9 cellular contexts compared by ENCODE assay signal in the genomic region with DNA sequence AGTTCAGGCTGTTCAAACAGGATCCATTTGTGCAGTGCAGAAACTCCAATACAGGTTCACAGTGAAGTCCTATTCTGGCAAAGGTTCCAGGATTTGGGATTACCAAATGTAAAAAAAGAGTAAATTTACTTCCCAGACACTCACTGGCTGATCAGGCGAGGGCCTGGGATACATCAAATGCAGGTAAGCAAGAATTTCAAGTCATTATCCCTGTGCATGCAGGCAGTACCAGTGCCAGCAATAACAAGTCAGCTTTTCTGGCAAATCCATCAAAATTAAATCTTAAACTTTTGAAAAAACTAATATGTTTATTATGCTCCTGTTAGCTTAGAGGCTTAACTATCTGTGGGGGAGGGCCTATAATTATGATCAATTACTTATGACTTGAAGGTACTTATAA. TPM values are rescaled to one million over a fixed set of nuclear protein-coding genes. Genes with fewer than 3 reads are reported as not detected.
DNase-seq lines count a peak whose midpoint lies in the region; ATAC-seq and TF ChIP-seq lines count a peak whose summit lies in the region.
"Had no signal": no experiment of that assay in that cellular context is flagged by ENCODE, and none has a peak within 500 bp of the region (broad histone marks: within the 10 kb centered on the region; RNA-seq: fewer than 3 reads in every experiment).

No MANE protein-coding gene starts in this region.

- H3K27ac ChIP-seq in KMS-11 = peak overlapping the region; percentile 93; the same call in 1 of the 2 replicates
- no peak overlapping the region for H3K27ac ChIP-seq in caudate nucleus (ENCODE audit: low read depth, low read length)

- no peak overlapping the region for H3K4me3 ChIP-seq in KMS-11 (IDR thresholded peaks at IDR 0.05; ENCODE audit: insufficient read depth, low read depth, low read length)

- H3K4me1 Mint-ChIP-seq in T-helper 1 cell treated with Interleukin-12 subunit alpha and Interleukin-12 subunit beta and Interleukin-4 antibody, amounts not matched to agents 30 μg/mL and 1 μg/mL, for 36 hours (ENCODE audit: low read depth) = peaks cover 55% of the 10 kb centered on the region
- peaks cover 53% of the 10 kb centered on the region for H3K4me1 Mint-ChIP-seq in activated naive CD8-positive, alpha-beta T cell treated with anti-CD3 and anti-CD28 coated beads, Interleukin-2, amount 10 ng/mL, durations not matched to agents 7 days and 5 days
- H3K4me1 Mint-ChIP-seq in osteocyte (ENCODE audit: unreplicated experiment) = peaks cover 65% of the 10 kb centered on the region

- DNase-seq in T-helper 1 cell = no peak
- no peak for DNase-seq in activated naive CD8-positive, alpha-beta T cell treated with anti-CD3 and anti-CD28 coated beads, Interleukin-2, amount 10 ng/mL, durations not matched to agents 7 days and 5 days
- no peak for DNase-seq in osteocyte (ENCODE audit: extremely low spot score, unreplicated experiment)
- DNase-seq in NCI-H1930 (lab: John Stamatoyannopoulos, UW) = no peak
- no peak for DNase-seq in caudate nucleus (lab: John Stamatoyannopoulos, UW)
- DNase-seq: foreskin melanocyte had no signal

- no peak for ATAC-seq in activated naive CD8-positive, alpha-beta T cell treated with anti-CD3 and anti-CD28 coated beads, Interleukin-2, amount 10 ng/mL, durations not matched to agents 7 days and 5 days (ENCODE audit: low read depth)
- ATAC-seq in HG02840 (IDR thresholded peaks at IDR 0.05; ENCODE audit: low FRiP score, unreplicated experiment) = no peak

- H3K27me3 ChIP-seq in KMS-11 (ENCODE audit: insufficient read depth, low read depth) = no peaks in the 10 kb centered on the region

- peaks cover 100% of the 10 kb centered on the region for H3K79me2 ChIP-seq in KMS-11 (ENCODE audit: insufficient read depth, low read depth)

- H3K36me3 Mint-ChIP-seq in T-helper 1 cell treated with Interleukin-12 subunit alpha and Interleukin-12 subunit beta and Interleukin-4 antibody, amounts not matched to agents 30 μg/mL and 1 μg/mL, for 36 hours (ENCODE audit: low read depth) = peaks cover 51% of the 10 kb centered on the region
- H3K36me3 Mint-ChIP-seq in activated naive CD8-positive, alpha-beta T cell treated with anti-CD3 and anti-CD28 coated beads, Interleukin-2, amount 10 ng/mL, durations not matched to agents 7 days and 5 days = peaks cover 54% of the 10 kb centered on the region
- H3K36me3 Mint-ChIP-seq in osteocyte (ENCODE audit: unreplicated experiment) = peaks cover 4% of the 10 kb centered on the region

- TF ChIP-seq CTCF in KMS-11 (conservative IDR thresholded peaks at IDR 0.05; ENCODE audit: low read depth, low read length) = no peak
- TF ChIP-seq CTCF in osteocyte (IDR thresholded peaks at IDR 0.05) = no peak

- peak overlapping the region; percentile 89 for H3K4me2 ChIP-seq in KMS-11

- H3K27me3 Mint-ChIP-seq in T-helper 1 cell treated with Interleukin-12 subunit alpha and Interleukin-12 subunit beta and Interleukin-4 antibody, amounts not matched to agents 30 μg/mL and 1 μg/mL, for 36 hours (ENCODE audit: low read depth) = no peaks in the 10 kb centered on the region
- no peaks in the 10 kb centered on the region for H3K27me3 Mint-ChIP-seq in activated naive CD8-positive, alpha-beta T cell treated with anti-CD3 and anti-CD28 coated beads, Interleukin-2, amount 10 ng/mL, durations not matched to agents 7 days and 5 days
- no peaks in the 10 kb centered on the region for H3K27me3 Mint-ChIP-seq in osteocyte (ENCODE audit: unreplicated experiment)

- H3K9me3 Mint-ChIP-seq in T-helper 1 cell treated with Interleukin-12 subunit alpha and Interleukin-12 subunit beta and Interleukin-4 antibody, amounts not matched to agents 30 μg/mL and 1 μg/mL, for 36 hours = no peaks in the 10 kb centered on the region
- no peaks in the 10 kb centered on the region for H3K9me3 Mint-ChIP-seq in activated naive CD8-positive, alpha-beta T cell treated with anti-CD3 and anti-CD28 coated beads, Interleukin-2, amount 10 ng/mL, durations not matched to agents 7 days and 5 days
- no peaks in the 10 kb centered on the region for H3K9me3 Mint-ChIP-seq in osteocyte (ENCODE audit: unreplicated experiment)

- peak overlapping the region; percentile 94 for H3K27ac Mint-ChIP-seq in T-helper 1 cell treated with Interleukin-12 subunit alpha and Interleukin-12 subunit beta and Interleukin-4 antibody, amounts not matched to agents 30 μg/mL and 1 μg/mL, for 36 hours
- H3K27ac Mint-ChIP-seq in activated naive CD8-positive, alpha-beta T cell treated with anti-CD3 and anti-CD28 coated beads, Interleukin-2, amount 10 ng/mL, durations not matched to agents 7 days and 5 days = no peak overlapping the region
- peak overlapping the region; percentile 96 for H3K27ac Mint-ChIP-seq in osteocyte (ENCODE audit: unreplicated experiment)

- peaks cover 30% of the 10 kb centered on the region; the same call in 1 of the 2 replicates for H4K20me1 ChIP-seq in KMS-11 (ENCODE audit: insufficient read depth)

- peak overlapping the region; percentile 12; the same call in 1 of the 2 replicates for H3K9ac ChIP-seq in KMS-11

- H2AFZ ChIP-seq in KMS-11 (ENCODE audit: low read depth) = no peak overlapping the region

- H3K4me1 ChIP-seq in KMS-11 (ENCODE audit: low read depth, poor library complexity, severe bottlenecking) = peaks cover 70% of the 10 kb centered on the region

- peaks cover 20% of the 10 kb centered on the region; the same call in 1 of the 2 replicates for H3K36me3 ChIP-seq in KMS-11 (ENCODE audit: insufficient read depth)

- H3K4me3 Mint-ChIP-seq in T-helper 1 cell treated with Interleukin-12 subunit alpha and Interleukin-12 subunit beta and Interleukin-4 antibody, amounts not matched to agents 30 μg/mL and 1 μg/mL, for 36 hours = peak overlapping the region; percentile 94
- H3K4me3 Mint-ChIP-seq in activated naive CD8-positive, alpha-beta T cell treated with anti-CD3 and anti-CD28 coated beads, Interleukin-2, amount 10 ng/mL, durations not matched to agents 7 days and 5 days = peak overlapping the region; percentile 98
- H3K4me3 Mint-ChIP-seq in osteocyte (ENCODE audit: unreplicated experiment) = peak overlapping the region; percentile 33

- POLR2A ChIA-PET in activated naive CD8-positive, alpha-beta T cell treated with anti-CD3 and anti-CD28 coated beads, Interleukin-2, amount 10 ng/mL, durations not matched to agents 7 days and 5 days (lab: Charles Lee) = interaction anchor here (0.6 to 1.2 kb wide), 4 partner anchors 17 to 224 kb away, joined by 3 to 7 read pairs (median 4); no protein-coding TSS in a partner anchor

RNA-seq across cellular contexts. Expression of a gene that starts 6.3 kb away (rescaled TPM):
- 10 to 100 TPM; 98.6 to 99.8 TPM for total RNA-seq in activated naive CD8-positive, alpha-beta T cell treated with anti-CD3 and anti-CD28 coated beads, Interleukin-2, amount 10 ng/mL, durations not matched to agents 7 days and 5 days
- total RNA-seq in osteocyte = 52.3 and 53.6 TPM in 2 replicates

Comparison
In these comparisons a context has a peak if more than half of its experiments do, and no peak if none do; other contexts are left out.
1. H3K4me3 Mint-ChIP-seq: peak in every context shown above with its lines; median percentile 98 in activated naive CD8-positive, alpha-beta T cell treated with anti-CD3 and anti-CD28 coated beads, Interleukin-2, amount 10 ng/mL, durations not matched to agents 7 days and 5 days; 94 in T-helper 1 cell treated with Interleukin-12 subunit alpha and Interleukin-12 subunit beta and Interleukin-4 antibody, amounts not matched to agents 30 μg/mL and 1 μg/mL, for 36 hours; 33 in osteocyte.